Comparison of ENCODE assay signal across 12 cellular contexts in genomic region chr9:128011071-128011817, GRCh38. TPM values are rescaled to one million over a fixed set of nuclear protein-coding genes. Genes with fewer than 3 reads are reported as not detected.
A peak's percentile ranks its signal among the peaks of the same experiment; 100 is the strongest.
DNase-seq lines count a peak whose midpoint lies in the region; ATAC-seq and TF ChIP-seq lines count a peak whose summit lies in the region.
"Had no signal": no experiment of that assay in that cellular context is flagged by ENCODE, and none has a peak within 500 bp of the region (broad histone marks: within the 10 kb centered on the region; RNA-seq: fewer than 3 reads in every experiment).

No MANE protein-coding gene starts in this region.

- H3K36me3 ChIP-seq in CD8-positive, alpha-beta T cell (ENCODE audit: insufficient read depth, low read length) = no peaks in the 10 kb centered on the region
- no peaks in the 10 kb centered on the region for H3K36me3 ChIP-seq in OCI-LY7 (ENCODE audit: insufficient read depth, low read length)
- H3K36me3 ChIP-seq in tibial nerve = no peaks in the 10 kb centered on the region
- H3K36me3 ChIP-seq: cardiac muscle cell, prostate gland, thoracic aorta had no signal

- H3K4me2 ChIP-seq in OCI-LY7 (ENCODE audit: low read length) = peak overlapping the region; percentile 55

- H2AFZ ChIP-seq in OCI-LY7 (ENCODE audit: low read length) = 0 out of 2 replicates have a peak overlapping the region, but pooled peaks have one; percentile 14

- no peak overlapping the region for H3K4me3 Mint-ChIP-seq in CD8-positive, alpha-beta T cell
- peak overlapping the region in 6 of 10 donors; percentile 15 to 65 (median 20) for H3K4me3 Mint-ChIP-seq in naive thymus-derived CD8-positive, alpha-beta T cell
- H3K4me3 Mint-ChIP-seq in stimulated activated naive CD8-positive, alpha-beta T cell treated with anti-CD3 and anti-CD28 coated beads, Interleukin-15, amount 100 ng/mL, for 72 hours = no peak overlapping the region

- no peak for DNase-seq in CD8-positive, alpha-beta T cell
- DNase-seq in OCI-LY7 (ENCODE audit: low spot score) = no peak
- peak; percentile 67 for DNase-seq in foreskin melanocyte
- no peak for DNase-seq in naive thymus-derived CD8-positive, alpha-beta T cell
- no peak for DNase-seq in stimulated activated naive CD8-positive, alpha-beta T cell treated with anti-CD3 and anti-CD28 coated beads, Interleukin-15, amount 100 ng/mL, for 72 hours
- no peak for DNase-seq in tibial nerve (ENCODE audit: low spot score in 2 of 2)
- no peak for DNase-seq in DMS 273 (lab: John Stamatoyannopoulos, UW; ENCODE audit: unreplicated experiment)
- DNase-seq: activated CD4-positive, CD25-positive, alpha-beta regulatory T cell had no signal

- no peaks in the 10 kb centered on the region for H3K9me2 ChIP-seq in OCI-LY7 (ENCODE audit: insufficient read depth, low read length)

- no TSS peak for BruUV-seq in OCI-LY7 (replicated peaks; lab: Mats Ljungman, UMichigan)

- ATAC-seq in CD8-positive, alpha-beta T cell = no peak
- no peak for ATAC-seq in naive thymus-derived CD8-positive, alpha-beta T cell
- ATAC-seq in HG03196 (IDR thresholded peaks at IDR 0.05; ENCODE audit: unreplicated experiment) = no peak
- no peak for ATAC-seq in stimulated activated naive CD8-positive, alpha-beta T cell treated with anti-CD3 and anti-CD28 coated beads, Interleukin-15, amount 100 ng/mL, for 72 hours

- no peak for TF ChIP-seq POLR2A in tibial nerve (IDR thresholded peaks at IDR 0.05)

- H4K20me1 ChIP-seq in OCI-LY7 (ENCODE audit: insufficient read depth, low read length) = no peaks in the 10 kb centered on the region

- H3K36me3 Mint-ChIP-seq in CD8-positive, alpha-beta T cell = peaks cover 3% of the 10 kb centered on the region
- peaks cover 2 to 4% (median 3%) of the 10 kb centered on the region in 3 donors for H3K36me3 Mint-ChIP-seq in naive thymus-derived CD8-positive, alpha-beta T cell

- no peaks in the 10 kb centered on the region for H3K27me3 Mint-ChIP-seq in CD8-positive, alpha-beta T cell (ENCODE audit: low read depth)
- no peaks in the 10 kb centered on the region for H3K27me3 Mint-ChIP-seq in naive thymus-derived CD8-positive, alpha-beta T cell
- H3K27me3 Mint-ChIP-seq in stimulated activated naive CD8-positive, alpha-beta T cell treated with anti-CD3 and anti-CD28 coated beads, Interleukin-15, amount 100 ng/mL, for 72 hours = no peaks in the 10 kb centered on the region

- no peak for TF ChIP-seq CTCF in CD8-positive, alpha-beta T cell (IDR thresholded peaks at IDR 0.05)
- TF ChIP-seq CTCF in OCI-LY7 (conservative IDR thresholded peaks at IDR 0.05; ENCODE audit: low read length) = no peak
- TF ChIP-seq CTCF in tibial nerve (IDR thresholded peaks at IDR 0.05) = no peak

- peaks cover 61% of the 10 kb centered on the region for H3K4me1 Mint-ChIP-seq in CD8-positive, alpha-beta T cell (ENCODE audit: low read depth)
- H3K4me1 Mint-ChIP-seq in naive thymus-derived CD8-positive, alpha-beta T cell = peaks cover 35 to 68% (median 60%) of the 10 kb centered on the region in 4 donors
- H3K4me1 Mint-ChIP-seq in stimulated activated naive CD8-positive, alpha-beta T cell treated with anti-CD3 and anti-CD28 coated beads, Interleukin-15, amount 100 ng/mL, for 72 hours = peaks cover 64% of the 10 kb centered on the region

- no peaks in the 10 kb centered on the region for H3K79me2 ChIP-seq in OCI-LY7 (ENCODE audit: insufficient read depth, low read depth, low read length)

- H3K4me3 ChIP-seq in CD8-positive, alpha-beta T cell (ENCODE audit: low read depth, low read length) = no peak overlapping the region
- H3K4me3 ChIP-seq in OCI-LY7 (ENCODE audit: low read depth, low read length, poor library complexity, severe bottlenecking) (no peak overlapping the region), tibial nerve (no peak overlapping the region)
- H3K4me3 ChIP-seq: cardiac muscle cell, prostate gland, thoracic aorta had no signal

- TF ChIP-seq EP300 in tibial nerve (IDR thresholded peaks at IDR 0.05) = no peak

- 31 to 38% methylated on average over 8 to 12 of the region's 12 CpGs for WGBS in tibial nerve, 2 donors

- intact Hi-C loops in CD8-positive, alpha-beta T cell (cut with DNase I, micrococcal nuclease) = no loop called here
- intact Hi-C loops in OCI-LY7 (cut with micrococcal nuclease; ENCODE audit: unreplicated experiment) = no loop called here

- H3K9me3 Mint-ChIP-seq in CD8-positive, alpha-beta T cell = peaks cover 3% of the 10 kb centered on the region
- peaks cover 0 to 7% (median 4%) of the 10 kb centered on the region in 9 donors for H3K9me3 Mint-ChIP-seq in naive thymus-derived CD8-positive, alpha-beta T cell
- peaks cover 4 to 7% of the 10 kb centered on the region in 2 donors for H3K9me3 Mint-ChIP-seq in stimulated activated naive CD8-positive, alpha-beta T cell treated with anti-CD3 and anti-CD28 coated beads, Interleukin-15, amount 100 ng/mL, for 72 hours

- peak overlapping the region; percentile 49 for H3K27ac Mint-ChIP-seq in CD8-positive, alpha-beta T cell
- H3K27ac Mint-ChIP-seq in naive thymus-derived CD8-positive, alpha-beta T cell = peak overlapping the region; percentile 48 to 88 (median 62)
- H3K27ac Mint-ChIP-seq in stimulated activated naive CD8-positive, alpha-beta T cell treated with anti-CD3 and anti-CD28 coated beads, Interleukin-15, amount 100 ng/mL, for 72 hours = peak overlapping the region in 1 of 2 donors; percentile 45

- H3K27ac ChIP-seq in CD8-positive, alpha-beta T cell (ENCODE audit: low read depth, low read length) = no peak overlapping the region
- H3K27ac ChIP-seq in OCI-LY7 (ENCODE audit: low read depth, low read length, poor library complexity, severe bottlenecking) = no peak overlapping the region
- H3K27ac ChIP-seq in tibial nerve = no peak overlapping the region
- H3K27ac ChIP-seq: cardiac muscle cell, prostate gland, thoracic aorta had no signal

- POLR2A ChIA-PET in CD8-positive, alpha-beta T cell (lab: Charles Lee) = interaction anchor here (1.0 to 8.8 kb wide), 2 partner anchors 13 to 15 kb away, joined by 4 to 73 read pairs; no protein-coding TSS in a partner anchor
- POLR2A ChIA-PET in OCI-LY7 (lab: Charles Lee) = interaction anchor here (1.2 kb wide), 1 partner anchor 27 kb away, joined by 3 read pairs; no protein-coding TSS in a partner anchor
- POLR2A ChIA-PET in naive thymus-derived CD8-positive, alpha-beta T cell (lab: Charles Lee) = interaction anchor here (0.8 to 62.9 kb wide), 3 partner anchors 12 to 56 kb away, joined by 3 to 2190 read pairs (median 376); partner anchors contain the start of genes DPM2, EEIG1 and NAIF1

- H3K4me1 ChIP-seq in CD8-positive, alpha-beta T cell (ENCODE audit: insufficient read depth, low read length) = peaks cover 54% of the 10 kb centered on the region
- peaks cover 38% of the 10 kb centered on the region for H3K4me1 ChIP-seq in OCI-LY7 (ENCODE audit: insufficient read depth, low read length, poor library complexity, severe bottlenecking)
- H3K4me1 ChIP-seq in tibial nerve = peaks cover 0 to 20% (median 9%) of the 10 kb centered on the region in 4 donors
- H3K4me1 ChIP-seq: prostate gland had no signal

- CTCF ChIA-PET in CD8-positive, alpha-beta T cell (lab: Charles Lee) = interaction anchor here (1.5 kb wide), 1 partner anchor 29 kb away, joined by 3 read pairs; no protein-coding TSS in a partner anchor
- CTCF ChIA-PET in OCI-LY7 (lab: Charles Lee; ENCODE audit: unreplicated experiment) = no interaction called here

- H3K27me3 ChIP-seq in CD8-positive, alpha-beta T cell (ENCODE audit: insufficient read depth, low read length) = no peaks in the 10 kb centered on the region
- H3K27me3 ChIP-seq in tibial nerve = no peaks in the 10 kb centered on the region
- H3K27me3 ChIP-seq: cardiac muscle cell had no signal

- H3K9me3 ChIP-seq in CD8-positive, alpha-beta T cell (ENCODE audit: low read length) = no peaks in the 10 kb centered on the region
- H3K9me3 ChIP-seq in OCI-LY7 (ENCODE audit: low read length) (no peaks in the 10 kb centered on the region), tibial nerve (peaks cover 0 to 4% (median 0%) of the 10 kb centered on the region in 4 donors)
- H3K9me3 ChIP-seq: prostate gland, thoracic aorta had no signal

RNA-seq across cellular contexts. Expression of gene EEIG1, which starts 30.5 kb away (rescaled TPM):
- total RNA-seq in CD8-positive, alpha-beta T cell = 100 to 1,000 TPM; 359 to 378 TPM
- total RNA-seq in OCI-LY7 (2014; rRNA removed; shearing (Covaris generic)) = 25.8 and 34.7 TPM in 2 replicates
- 60.1 and 69.1 TPM in 2 replicates for total RNA-seq in OCI-LY7 (2022)
- total RNA-seq in naive thymus-derived CD8-positive, alpha-beta T cell = 100 to 1,000 TPM; 564 to 631 TPM
- polyA plus RNA-seq in naive thymus-derived CD8-positive, alpha-beta T cell = 100 to 1,000 TPM; 134 to 318 (median 149) TPM
- total RNA-seq in tibial nerve = 10 to 100 TPM; 33.9 to 53.8 (median 50.2) TPM

RNA-seq across cellular contexts. Expression of gene NAIF1, which starts 55.9 kb away (rescaled TPM):
- total RNA-seq in CD8-positive, alpha-beta T cell = 10 to 100 TPM; 14.4 to 15.0 TPM
- 8.6 TPM in 2 replicates for total RNA-seq in OCI-LY7 (2014; rRNA removed; shearing (Covaris generic))
- total RNA-seq in OCI-LY7 (2022) = 14.8 and 14.9 TPM in 2 replicates
- 10 to 100 TPM; 14.3 to 18.3 TPM for total RNA-seq in naive thymus-derived CD8-positive, alpha-beta T cell
- polyA plus RNA-seq in naive thymus-derived CD8-positive, alpha-beta T cell = 10 to 100 TPM; 10.1 to 13.3 (median 11.3) TPM
- 10 to 100 TPM in 1 of 4 donors, 1 to 10 TPM in 3; 5.4 to 11.2 (median 8.1) TPM for total RNA-seq in tibial nerve

RNA-seq across cellular contexts. Expression of gene SLC25A25, which starts 56.8 kb away (rescaled TPM):
- total RNA-seq in CD8-positive, alpha-beta T cell = 10 to 100 TPM; 12.1 to 12.2 TPM
- 21.4 and 23.7 TPM in 2 replicates for total RNA-seq in OCI-LY7 (2014; rRNA removed; shearing (Covaris generic))
- total RNA-seq in OCI-LY7 (2022) (17.6 and 20.2 TPM in 2 replicates), tibial nerve (10 to 100 TPM; 23.4 to 29.7 (median 27.2) TPM)
- 10 to 100 TPM; 18.6 to 18.9 TPM for total RNA-seq in naive thymus-derived CD8-positive, alpha-beta T cell
- polyA plus RNA-seq in naive thymus-derived CD8-positive, alpha-beta T cell = 10 to 100 TPM; 12.1 to 17.8 (median 13.8) TPM

Comparison
In these comparisons a context has a peak if more than half of its experiments do, and no peak if none do; other contexts are left out.
1. H3K4me3 Mint-ChIP-seq: peak in naive thymus-derived CD8-positive, alpha-beta T cell (6 of 10); none in CD8-positive, alpha-beta T cell (single experiment) and stimulated activated naive CD8-positive, alpha-beta T cell treated with anti-CD3 and anti-CD28 coated beads, Interleukin-15, amount 100 ng/mL, for 72 hours (0 of 2).
2. RNA of gene EEIG1, which starts 30.5 kb away (total RNA-seq): 564 to 631 TPM in naive thymus-derived CD8-positive, alpha-beta T cell and 359 to 378 TPM in CD8-positive, alpha-beta T cell; 25.8 to 69.1 TPM in OCI-LY7 and 33.9 to 53.8 TPM in tibial nerve; every median in the first group is over 4 times any median in the second.